Comparison of ENCODE assay signal across 8 cellular contexts in genomic region chr3:38738630-38739395, GRCh38.
DNase-seq lines count a peak whose midpoint lies in the region; ATAC-seq, FAIRE-seq and TF ChIP-seq lines count a peak whose summit lies in the region.

No MANE protein-coding gene starts in this region.

- no peaks in the 10 kb centered on the region for H3K36me3 ChIP-seq in cardiac muscle cell
- no peaks in the 10 kb centered on the region for H3K36me3 ChIP-seq in HepG2 (replicated peaks in 1 of 2; ENCODE audit: control insufficient read depth in 1 of 2, insufficient read depth in 2 of 2, low read length in 2 of 2)

- no peaks in the 10 kb centered on the region for H4K20me1 ChIP-seq in HepG2 (ENCODE audit: insufficient read depth, low read length)

- no peak for ATAC-seq in Right ventricle myocardium superior (ENCODE audit: poor library complexity)
- ATAC-seq in HepG2 = peak; percentile 78
- ATAC-seq in GM21529 (IDR thresholded peaks at IDR 0.05; ENCODE audit: unreplicated experiment) = no peak
- ATAC-seq in GM21360 (IDR thresholded peaks at IDR 0.05; ENCODE audit: unreplicated experiment) = no peak

- no peaks in the 10 kb centered on the region for H3K79me2 ChIP-seq in HepG2 (ENCODE audit: insufficient read depth, low read length)

- TF ChIP-seq POLR2A in HepG2 (IDR thresholded peaks at IDR 0.05; ENCODE audit: insufficient read depth in 1 of 2, low read depth in 2 of 2, low read length in 2 of 2) = no peak

- no peak overlapping the region for H2AFZ ChIP-seq in HepG2 (ENCODE audit: low read length)

- no TSS peak for BruUV-seq in HepG2 (replicated peaks; lab: Mats Ljungman, UMichigan)

- H3K27me3 ChIP-seq in cardiac muscle cell (peaks cover 8% of the 10 kb centered on the region), HepG2 (ENCODE audit: control insufficient read depth in 1 of 2, insufficient read depth in 2 of 2, low read length in 2 of 2) (peaks cover 0 to 1% of the 10 kb centered on the region in 2 experiments; a peak in 2 of 5 replicates)

- no peak overlapping the region for H3K9ac ChIP-seq in HepG2 (ENCODE audit: insufficient read depth, low read depth, low read length)

- in situ Hi-C loops in HepG2 (cut with HindIII; ENCODE audit: extremely low pct_ligation_motif_present, low pct_unique_long_range_greater_than_20kb) = no loop called here

- no peak for TF ChIP-seq EP300 in HepG2 (IDR thresholded peaks at IDR 0.05; ENCODE audit: low read depth in 2 of 2, low read length in 2 of 2)
- no peak for TF ChIP-seq EP300 in HepG2 (CRISPR knock-in tag; IDR thresholded peaks at IDR 0.05; ENCODE audit: borderline replicate concordance)

- DNase-seq in cardiac muscle cell (ENCODE audit: low read depth in 1 of 2, low spot score in 1 of 2) = peak; percentile 63 to 67
- no peak for DNase-seq in Right ventricle myocardium superior
- peak; percentile 47 for DNase-seq in M059J (ENCODE audit: low read depth)
- peak; percentile 33 for DNase-seq in amniotic epithelial cell (ENCODE audit: low read depth)
- peak; percentile 27 for DNase-seq in HepG2 (ENCODE audit: low spot score)
- no peak for DNase-seq in NCI-H2081 treated with DMSO at 0.1 percent for 48 hours (lab: John Stamatoyannopoulos, UW)

- H3K9me3 ChIP-seq in cardiac muscle cell (ENCODE audit: low read depth) = no peaks in the 10 kb centered on the region
- H3K9me3 ChIP-seq in HepG2 (ENCODE audit: low read length) = no peaks in the 10 kb centered on the region

- peak; percentile 60 for FAIRE-seq in HepG2 (lab: Jason Lieb, UNC)

- intact Hi-C loops in Right ventricle myocardium superior (cut with DNase I) (no loop called here), HepG2 (cut with micrococcal nuclease; ENCODE audit: unreplicated experiment) (loop anchor here (5.0 to 10.0 kb wide), 2 partner anchors 266 to 293 kb away; no protein-coding TSS in a partner anchor)

- H3K4me2 ChIP-seq in HepG2 (ENCODE audit: low read depth, low read length) = no peak overlapping the region

- no peak for TF ChIP-seq RAD21 in HepG2 (CRISPR knock-in tag; IDR thresholded peaks at IDR 0.05)

- H3K4me1 ChIP-seq in cardiac muscle cell (ENCODE audit: low read depth) (no peaks in the 10 kb centered on the region), HepG2 (ENCODE audit: insufficient read depth, low read length) (no peaks in the 10 kb centered on the region)

- H3K27ac ChIP-seq in cardiac muscle cell = no peak overlapping the region
- H3K27ac ChIP-seq in HepG2 (ENCODE audit: extremely low read length, insufficient read depth, low read length) = no peak overlapping the region

- H3K4me3 ChIP-seq in cardiac muscle cell (no peak overlapping the region), HepG2 (replicated peaks in 1 of 3; ENCODE audit: insufficient read depth in 1 of 3, low read depth in 2 of 3, low read length in 3 of 3) (no peak overlapping the region)

- 23% methylated on average over 11 of the region's 13 CpGs for WGBS in HepG2 (ENCODE audit: low lambda C conversion rate)

- POLR2A ChIA-PET in HepG2 (lab: Yijun Ruan, JAX) = no interaction called here

- CTCF ChIA-PET in HepG2 (lab: Yijun Ruan, JAX; ENCODE audit: low intra/inter-chr PET ratio, low total read pairs) = interaction anchor here (1.8 kb wide), 1 partner anchor 261 kb away, joined by 6 read pairs; no protein-coding TSS in a partner anchor

- peak; percentile 93 for TF ChIP-seq CTCF in cardiac muscle cell (IDR thresholded peaks at IDR 0.05; ENCODE audit: low read depth, low read length)
- peak; percentile 63 for TF ChIP-seq CTCF in HepG2 (CRISPR knock-in tag; IDR thresholded peaks at IDR 0.05)

TF ChIP-seq in HepG2, 621 proteins besides CTCF, POLR2A, EP300 and RAD21:
- TF ChIP-seq SMC3 (IDR thresholded peaks at IDR 0.05; ENCODE audit: low read length) = peak; percentile 20; the same call in 1 of the 2 replicates
- no peak for TF ChIP-seq REST (IDR thresholded peaks at IDR 0.05; ENCODE audit: borderline replicate concordance in 1 of 2, low read depth in 1 of 2, low read length in 2 of 2)
- TF ChIP-seq STAG1 (CRISPR knock-in tag; IDR thresholded peaks at IDR 0.05) = peak; percentile 57
- TF ChIP-seq ZNF382 (CRISPR knock-in tag; IDR thresholded peaks at IDR 0.05; ENCODE audit: borderline replicate concordance) = no peak
TF ChIP-seq in HepG2: peak in this region for 2.

Comparison
In these comparisons a context has a peak if more than half of its experiments do, and no peak if none do; other contexts are left out.
1. DNase-seq: peak in cardiac muscle cell (2 of 2), M059J (single experiment), amniotic epithelial cell (single experiment) and HepG2 (single experiment); none in Right ventricle myocardium superior (single experiment) and NCI-H2081 treated with DMSO at 0.1 percent for 48 hours (single experiment).